9 cellular contexts compared by ENCODE assay signal in the genomic region with DNA sequence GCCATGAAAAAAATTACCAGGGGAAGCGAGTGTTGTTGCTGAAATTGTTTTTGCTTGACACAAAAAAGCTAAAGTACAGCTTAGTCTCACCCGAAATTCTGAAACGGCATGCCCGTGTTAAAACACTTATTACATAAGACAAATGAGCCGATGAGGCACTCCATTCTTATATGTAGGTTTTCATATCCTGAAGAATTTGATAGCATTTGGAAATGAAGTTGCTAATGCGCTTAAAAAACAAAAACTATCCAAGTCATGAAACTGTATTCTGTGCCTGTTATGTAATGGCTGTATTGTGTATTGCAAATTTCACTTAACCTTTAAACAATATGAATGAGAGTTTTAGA. TPM values are rescaled to one million over a fixed set of nuclear protein-coding genes. Genes with fewer than 3 reads are reported as not detected.
DNase-seq lines count a peak whose midpoint lies in the region; ATAC-seq, FAIRE-seq and TF ChIP-seq lines count a peak whose summit lies in the region.
"Had no signal": no experiment of that assay in that cellular context is flagged by ENCODE, and none has a peak within 500 bp of the region (broad histone marks: within the 10 kb centered on the region; RNA-seq: fewer than 3 reads in every experiment).

No MANE protein-coding gene starts in this region.

- no peak overlapping the region for H4K8ac ChIP-seq in mesendoderm (ENCODE audit: low read depth, low read length)

- no peaks in the 10 kb centered on the region for H3K36me3 ChIP-seq in left ventricle myocardium inferior
- H3K36me3 ChIP-seq in brain microvascular endothelial cell (replicated peaks) = peaks cover 6% of the 10 kb centered on the region
- H3K36me3 ChIP-seq in mesendoderm (ENCODE audit: control insufficient read depth, insufficient read depth, low read length) = no peaks in the 10 kb centered on the region
- no peaks in the 10 kb centered on the region for H3K36me3 ChIP-seq in aorta (ENCODE audit: control insufficient read depth in 1 of 2, insufficient read depth in 2 of 2, low read length in 1 of 2)

- H3K4me2 ChIP-seq in mesendoderm (ENCODE audit: low read length) = peak overlapping the region; percentile 33

- H3K4me1 ChIP-seq in left ventricle myocardium inferior = peaks cover 48% of the 10 kb centered on the region
- H3K4me1 ChIP-seq in mesendoderm (ENCODE audit: control insufficient read depth, low read depth, low read length) = peaks cover 2% of the 10 kb centered on the region
- H3K4me1 ChIP-seq in aorta (ENCODE audit: control insufficient read depth in 1 of 2, insufficient read depth in 2 of 2, low read length in 2 of 2) = no peaks in the 10 kb centered on the region

- H3K4me3 ChIP-seq in left ventricle myocardium inferior (peak overlapping the region; percentile 95), brain microvascular endothelial cell (ENCODE audit: low read depth, low read length) (peak overlapping the region; percentile 71), mesendoderm (ENCODE audit: low read length) (no peak overlapping the region), aorta (ENCODE audit: low read length in 2 of 2) (peak overlapping the region; percentile 85 to 97)

- H2BK5ac ChIP-seq in mesendoderm (ENCODE audit: low read length) = no peak overlapping the region

- no peak for TF ChIP-seq POLR2A in GM12892 (IDR thresholded peaks at IDR 0.05; ENCODE audit: low read depth, low read length)

- no peak for TF ChIP-seq CTCF in left ventricle myocardium inferior (IDR thresholded peaks at IDR 0.05; ENCODE audit: borderline replicate concordance)
- TF ChIP-seq CTCF in brain microvascular endothelial cell (IDR thresholded peaks at IDR 0.05; ENCODE audit: low read depth, low read length, missing control alignments) = no peak

- H3K4ac ChIP-seq in mesendoderm (ENCODE audit: low read depth, low read length) = no peak overlapping the region

- H2BK120ac ChIP-seq in mesendoderm (ENCODE audit: low read depth, low read length) = no peak overlapping the region

- peak overlapping the region; percentile 61 for H3K56ac ChIP-seq in mesendoderm (ENCODE audit: low read length)

- H3K9ac ChIP-seq in mesendoderm (ENCODE audit: low read length) = peak overlapping the region; percentile 74

- no peak overlapping the region for H2AK5ac ChIP-seq in mesendoderm (ENCODE audit: low read length)

- intact Hi-C loops in left ventricle myocardium inferior (cut with micrococcal nuclease) = no loop called here
- intact Hi-C loops in Right ventricle myocardium superior (cut with DNase I) = loop anchor here (10.0 kb wide), 2 partner anchors 61 to 139 kb away; no protein-coding TSS in a partner anchor
- intact Hi-C loops in aorta (cut with DNase I) = no loop called here

- no peak overlapping the region for H2BK15ac ChIP-seq in mesendoderm (replicated peaks; ENCODE audit: low read depth)

- H3K27ac ChIP-seq in left ventricle myocardium inferior (replicated peaks) (peak overlapping the region; percentile 97), brain microvascular endothelial cell (peak overlapping the region; percentile 90), mesendoderm (ENCODE audit: low read depth, low read length) (no peak overlapping the region), aorta (ENCODE audit: low read depth in 1 of 2, low read length in 2 of 2) (peak overlapping the region in 1 of 2 donors; percentile 24)

- H4K5ac ChIP-seq in mesendoderm (ENCODE audit: low read length) = no peak overlapping the region

- in situ Hi-C loops in brain microvascular endothelial cell (cut with HindIII; ENCODE audit: low pct_ligation_motif_present, low sequenced_read_pairs) = no loop called here

- no peaks in the 10 kb centered on the region for H3K79me1 ChIP-seq in mesendoderm (ENCODE audit: low read length)

- no peak for DNase-seq in left ventricle myocardium inferior
- no peak for DNase-seq in Right ventricle myocardium superior
- no peak for DNase-seq in brain microvascular endothelial cell
- DNase-seq in mesendoderm = no peak
- no peak for DNase-seq in aorta
- no peak for DNase-seq in GM12892 (ENCODE audit: insufficient read length)

- H3K27me3 ChIP-seq in left ventricle myocardium inferior (ENCODE audit: low read depth) = no peaks in the 10 kb centered on the region
- no peaks in the 10 kb centered on the region for H3K27me3 ChIP-seq in brain microvascular endothelial cell (replicated peaks)
- no peaks in the 10 kb centered on the region for H3K27me3 ChIP-seq in mesendoderm (ENCODE audit: insufficient read depth, low read length, poor library complexity)
- no peaks in the 10 kb centered on the region for H3K27me3 ChIP-seq in aorta (ENCODE audit: control insufficient read depth in 1 of 2, insufficient read depth in 2 of 2, low read length in 1 of 2)

- WGBS in mesendoderm (ENCODE audit: extremely low coverage, insufficient coverage, low lambda C conversion rate) = no CpG with 5 or more reads among the region's 6 CpGs
- WGBS in aorta, 2 donors = 2% methylated on average over 6 of the region's 6 CpGs

- H3K79me2 ChIP-seq in mesendoderm (ENCODE audit: control insufficient read depth, insufficient read depth, low read length) = peaks cover 22% of the 10 kb centered on the region

- no peaks in the 10 kb centered on the region for H3K9me3 ChIP-seq in left ventricle myocardium inferior (replicated peaks)
- no peaks in the 10 kb centered on the region for H3K9me3 ChIP-seq in aorta (ENCODE audit: control insufficient read depth, low read length)

- FAIRE-seq in GM12892 (lab: Jason Lieb, UNC) = no peak
- FAIRE-seq: GM18507 had no signal

- H3K18ac ChIP-seq in mesendoderm (ENCODE audit: low read length) = no peak overlapping the region

- H3K23ac ChIP-seq in mesendoderm (ENCODE audit: low read length) = no peak overlapping the region

- ATAC-seq in Right ventricle myocardium superior (ENCODE audit: poor library complexity) = no peak
- no peak for ATAC-seq in aorta (ENCODE audit: low FRiP score)
- no peak for ATAC-seq in GM21717 (IDR thresholded peaks at IDR 0.05; ENCODE audit: unreplicated experiment)
- ATAC-seq in HG02571 (IDR thresholded peaks at IDR 0.05; ENCODE audit: unreplicated experiment) = no peak

RNA-seq across cellular contexts. Expression of a gene that starts 1.4 kb away (rescaled TPM):
- total RNA-seq in left ventricle myocardium inferior = 16.8 TPM
- total RNA-seq in Right ventricle myocardium superior = 15.4 TPM
- polyA plus RNA-seq in mesendoderm (2013, experiment 1 of 2) = 5.9 TPM
- polyA plus RNA-seq in mesendoderm (2013, experiment 2 of 2) = 6.0 TPM
- total RNA-seq in aorta = 10 to 100 TPM; 28.6 to 37.1 TPM
- polyA plus RNA-seq in aorta = 1 to 10 TPM; 3.8 to 4.6 TPM
- polyA plus RNA-seq in GM12892 (2012; ENCODE audit: missing spikeins) = 2.0 TPM
